30 cellular contexts compared by ENCODE assay signal in genomic region chr14:76055330-76055729, GRCh38.
"Had no signal": no experiment of that assay in that cellular context is flagged by ENCODE, and none has a peak within 500 bp of the region (broad histone marks: within the 10 kb centered on the region; RNA-seq: fewer than 3 reads in every experiment).

No MANE protein-coding gene starts in this region.

- ATAC-seq: Right ventricle myocardium inferior, T-cell, T-helper 17 cell had no signal

- H3K9me3 ChIP-seq: SJCRH30 had no signal

- H3K4me3 ChIP-seq: PC-9, SJCRH30, SK-N-MC had no signal

- H3K4me2 ChIP-seq: PC-9 had no signal

- H3K4me1 ChIP-seq: SJCRH30 had no signal

- DNase-seq: MM.1S, MV-4-11, NCI-H1092 treated with DMSO at 0.1 percent for 48 hours, NCI-H1105 treated with DMSO at 0.1 percent for 48 hours, NCI-H1417, NCI-H1436, NCI-H146, NCI-H1694, NCI-H187, NCI-H1930, NCI-H2029 treated with DMSO at 0.1 percent for 48 hours, NCI-H2081 treated with DMSO at 0.1 percent for 48 hours, NCI-H2107, NCI-H2171, NCI-H226, NCI-H446 treated with DMSO at 0.1 percent for 48 hours, NCI-H510A, NCI-H526, NCI-H69, NCI-H748 treated with DMSO at 0.1 percent for 48 hours, NCI-H82, PC-9, SHP77, SIG-M5, SJCRH30, T-cell, T-helper 17 cell had no signal

- H2AFZ ChIP-seq: PC-9 had no signal

- H3K27ac ChIP-seq: PC-9, RWPE1, SJCRH30, SK-N-MC had no signal

- H3K36me3 ChIP-seq: SJCRH30 had no signal

- H3K27me3 ChIP-seq: SJCRH30 had no signal
